ENCODE assay signal across 26 cellular contexts in the genomic region with DNA sequence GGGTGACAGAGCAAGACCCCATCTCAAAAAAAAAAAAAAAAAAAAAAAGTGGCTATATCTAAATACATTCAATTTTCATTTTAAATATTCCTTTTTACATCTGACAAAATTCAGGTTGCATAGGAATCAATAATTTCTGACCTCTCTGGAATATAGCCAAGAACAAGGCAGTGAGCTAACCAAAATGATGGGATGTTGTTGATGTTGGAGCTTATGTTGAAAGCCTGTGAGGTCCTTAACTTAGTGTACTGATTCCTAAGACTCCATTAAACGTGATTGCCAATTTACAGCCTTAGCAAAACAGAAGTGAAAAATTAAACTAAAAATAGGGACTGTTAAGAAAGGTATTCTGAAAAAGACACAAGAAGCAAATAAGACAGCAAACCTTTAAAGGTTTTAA.
"Had no signal": no experiment of that assay in that cellular context is flagged by ENCODE, and none has a peak within 500 bp of the region (broad histone marks: within the 10 kb centered on the region; RNA-seq: fewer than 3 reads in every experiment).

No MANE protein-coding gene starts in this region.

- DNase-seq: activated B cell treated with CpG ODN at 0.5 μM for 24 hours; activated CD4-positive, alpha-beta memory T cell treated with anti-CD3 and anti-CD28 coated beads for 36 hours; activated CD4-positive, alpha-beta T cell treated with anti-CD3 and anti-CD28 coated beads for 1 hour; activated CD4-positive, alpha-beta T cell treated with anti-CD3 and anti-CD28 coated beads, Interleukin-2, amount 10 ng/mL, durations not matched to agents 7 days and 5 days; activated CD8-positive, alpha-beta memory T cell treated with anti-CD3 and anti-CD28 coated beads for 24 hours; activated effector memory CD4-positive, alpha-beta T cell treated with anti-CD3 and anti-CD28 coated beads, Interleukin-2, amount 50 U/mL, for 16 hours; activated naive CD4-positive, alpha-beta T cell treated with Interleukin-2 at 50 U/mL for 16 hours; activated naive CD8-positive, alpha-beta T cell treated with anti-CD3 and anti-CD28 coated beads, Interleukin-2, amount 50 U/mL, for 24 hours; activated T-cell treated with anti-CD3 and anti-CD28 coated beads, Interleukin-2, amount 50 U/mL, for 4 hours; amniotic stem cell; body of pancreas; Kasumi-1; KBM-7; NCI-H1417 treated with DMSO at 0.1 percent for 48 hours; NCI-H1694; NCI-H2029; NCI-H2107; NCI-H446 treated with DMSO at 0.1 percent for 48 hours; NCI-H526; PC-3; SHP77 treated with DMSO at 0.1 percent for 48 hours; T-cell; T-helper 2 cell; T1000 had no signal

- H3K4me1 Mint-ChIP-seq: activated B cell treated with CpG ODN at 0.5 μM for 24 hours; activated naive CD8-positive, alpha-beta T cell treated with anti-CD3 and anti-CD28 coated beads, Interleukin-2, amount 50 U/mL, for 24 hours; central memory CD8-positive, alpha-beta T cell; T-cell had no signal

- H3K9me3 Mint-ChIP-seq: activated B cell treated with CpG ODN at 0.5 μM for 24 hours; activated CD4-positive, alpha-beta memory T cell treated with anti-CD3 and anti-CD28 coated beads for 36 hours; activated CD4-positive, alpha-beta T cell treated with anti-CD3 and anti-CD28 coated beads, Interleukin-2, amount 10 ng/mL, durations not matched to agents 7 days and 5 days; activated naive CD4-positive, alpha-beta T cell treated with anti-CD3 and anti-CD28 coated beads, Interleukin-2, amount 50 U/mL, for 72 hours; activated naive CD8-positive, alpha-beta T cell treated with anti-CD3 and anti-CD28 coated beads, Interleukin-2, amount 50 U/mL, for 24 hours; activated T-cell treated with anti-CD3 and anti-CD28 coated beads, Interleukin-2, amount 50 U/mL, for 4 hours; central memory CD8-positive, alpha-beta T cell; T-cell had no signal

- H3K27ac Mint-ChIP-seq: activated B cell treated with CpG ODN at 0.5 μM for 24 hours; activated CD4-positive, alpha-beta memory T cell treated with anti-CD3 and anti-CD28 coated beads for 36 hours; activated CD4-positive, alpha-beta T cell treated with anti-CD3 and anti-CD28 coated beads, Interleukin-2, amount 10 ng/mL, durations not matched to agents 7 days and 5 days; activated naive CD4-positive, alpha-beta T cell treated with anti-CD3 and anti-CD28 coated beads, Interleukin-2, amount 50 U/mL, for 72 hours; activated naive CD8-positive, alpha-beta T cell treated with anti-CD3 and anti-CD28 coated beads, Interleukin-2, amount 50 U/mL, for 24 hours; T-cell had no signal

- ATAC-seq: activated naive CD4-positive, alpha-beta T cell treated with anti-CD3 and anti-CD28 coated beads, Interleukin-2, amount 50 U/mL, for 72 hours; activated naive CD8-positive, alpha-beta T cell treated with anti-CD3 and anti-CD28 coated beads, Interleukin-2, amount 50 U/mL, for 24 hours; activated T-cell treated with anti-CD3 and anti-CD28 coated beads, Interleukin-2, amount 50 U/mL, for 4 hours; body of pancreas; PC-3; T-cell had no signal

- H3K4me3 Mint-ChIP-seq: activated B cell treated with CpG ODN at 0.5 μM for 24 hours; activated CD4-positive, alpha-beta memory T cell treated with anti-CD3 and anti-CD28 coated beads for 36 hours; activated CD4-positive, alpha-beta T cell treated with anti-CD3 and anti-CD28 coated beads, Interleukin-2, amount 10 ng/mL, durations not matched to agents 7 days and 5 days; activated naive CD8-positive, alpha-beta T cell treated with anti-CD3 and anti-CD28 coated beads, Interleukin-2, amount 50 U/mL, for 24 hours; activated T-cell treated with anti-CD3 and anti-CD28 coated beads, Interleukin-2, amount 50 U/mL, for 4 hours; central memory CD8-positive, alpha-beta T cell; T-cell had no signal

- H3K36me3 Mint-ChIP-seq: activated CD4-positive, alpha-beta memory T cell treated with anti-CD3 and anti-CD28 coated beads for 36 hours; activated naive CD4-positive, alpha-beta T cell treated with anti-CD3 and anti-CD28 coated beads, Interleukin-2, amount 50 U/mL, for 72 hours; T-cell had no signal
